ENCODE assay signal across 8 cellular contexts in the genomic region with DNA sequence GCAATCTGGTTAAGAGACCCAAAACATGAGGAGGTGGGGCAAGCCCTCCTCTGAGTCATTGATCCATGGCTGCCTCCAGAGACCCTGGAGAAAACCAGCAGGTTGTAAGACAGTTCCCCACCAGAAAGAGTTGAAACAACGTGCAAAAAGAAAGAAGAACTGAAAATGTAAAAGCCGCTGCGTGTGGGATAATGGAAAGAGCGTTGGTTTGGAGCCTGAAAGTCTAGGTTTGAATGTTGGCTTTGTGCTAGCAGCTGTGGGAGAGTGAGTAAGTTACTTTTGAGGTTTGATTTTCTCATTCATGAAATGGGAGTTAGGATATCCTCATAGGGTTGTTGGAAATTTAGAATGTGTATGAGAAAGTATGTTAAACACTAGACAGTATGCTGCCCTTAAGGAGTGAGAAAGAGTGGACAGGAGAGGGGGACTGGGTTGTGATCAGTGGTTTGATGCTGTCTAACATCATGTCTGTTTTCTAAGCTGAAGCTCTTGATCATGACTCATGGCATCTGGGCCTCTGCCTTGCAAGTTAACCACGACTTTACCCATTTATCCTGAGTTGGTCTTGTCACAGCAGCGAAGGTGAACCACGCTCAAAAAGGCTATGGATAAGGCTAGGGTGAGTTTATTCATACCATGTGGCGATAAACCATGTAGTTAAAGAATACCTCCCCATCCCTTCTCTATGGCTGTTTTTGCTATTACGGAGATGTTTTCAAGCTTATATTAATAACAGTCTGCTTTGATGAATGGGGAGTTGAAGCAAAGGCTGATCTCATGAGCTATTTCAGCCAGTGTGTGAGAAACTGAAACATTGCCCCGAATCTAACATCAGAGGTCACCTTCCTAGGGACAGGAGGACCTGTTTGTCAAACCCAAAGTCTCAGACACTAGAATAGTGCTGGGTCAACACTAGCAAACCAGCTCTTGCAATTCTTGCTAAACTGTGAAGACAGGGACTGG. TPM values are rescaled to one million over a fixed set of nuclear protein-coding genes. Genes with fewer than 3 reads are reported as not detected.
DNase-seq lines count a peak whose midpoint lies in the region; ATAC-seq and TF ChIP-seq lines count a peak whose summit lies in the region.

No MANE protein-coding gene starts in this region.

- no peaks in the 10 kb centered on the region for H3K36me3 Mint-ChIP-seq in naive thymus-derived CD8-positive, alpha-beta T cell

- TF ChIP-seq CTCF in GM13976 (IDR thresholded peaks at IDR 0.05; ENCODE audit: borderline replicate concordance, control extremely low read depth, extremely low read depth, insufficient read depth, missing control alignments), result no peak
- no peak for TF ChIP-seq CTCF in fibroblast of the aortic adventitia (IDR thresholded peaks at IDR 0.05; ENCODE audit: insufficient read depth, low read length)

- H3K27me3 Mint-ChIP-seq in naive thymus-derived CD8-positive, alpha-beta T cell, result peaks cover 3 to 30% (median 3%) of the 10 kb centered on the region in 5 donors

- POLR2A ChIA-PET in naive thymus-derived CD8-positive, alpha-beta T cell (lab: Charles Lee), result no interaction called here

- in situ Hi-C loops in GM13976 (cut with MboI; ENCODE audit: low sequenced_read_pairs, unreplicated experiment), result no loop called here

- peaks cover 0 to 5% (median 0%) of the 10 kb centered on the region in 4 donors for H3K4me1 Mint-ChIP-seq in naive thymus-derived CD8-positive, alpha-beta T cell

- DNase-seq in GM13976 (ENCODE audit: low spot score) (peak; percentile 57), fibroblast of the aortic adventitia (ENCODE audit: low read depth) (peak; percentile 37), AML-193 (lab: John Stamatoyannopoulos, UW) (no peak), HuH-7 (ENCODE audit: low spot score) (no peak)
- DNase-seq in naive thymus-derived CD8-positive, alpha-beta T cell, result no peak
- no peak for DNase-seq in activated naive CD4-positive, alpha-beta T cell treated with anti-CD3 and anti-CD28 coated beads, Interleukin-2, amount 50 U/mL, for 16 hours

- H3K9me3 Mint-ChIP-seq in naive thymus-derived CD8-positive, alpha-beta T cell, result peaks cover 0 to 2% (median 0%) of the 10 kb centered on the region in 9 donors

- no peak overlapping the region for H3K4me3 ChIP-seq in fibroblast of the aortic adventitia (ENCODE audit: low read depth, low read length)

- no peak overlapping the region for H3K27ac Mint-ChIP-seq in naive thymus-derived CD8-positive, alpha-beta T cell

- H3K4me3 Mint-ChIP-seq in naive thymus-derived CD8-positive, alpha-beta T cell, result no peak overlapping the region

- ATAC-seq in GM21423 (IDR thresholded peaks at IDR 0.05; ENCODE audit: unreplicated experiment) (peak; percentile 64), HG03571 (IDR thresholded peaks at IDR 0.05; ENCODE audit: unreplicated experiment) (peak; percentile 74)
- no peak for ATAC-seq in naive thymus-derived CD8-positive, alpha-beta T cell

RNA-seq across cellular contexts. Expression of gene ZNF366, which starts 41.3 kb away (rescaled TPM):
- not detected in 2 replicates for total RNA-seq in fibroblast of the aortic adventitia (ENCODE audit: low replicate concordance)
- total RNA-seq in naive thymus-derived CD8-positive, alpha-beta T cell, result not detected
- not detected for polyA plus RNA-seq in naive thymus-derived CD8-positive, alpha-beta T cell

Comparison
In these comparisons a context has a peak if more than half of its experiments do, and no peak if none do; other contexts are left out.
1. DNase-seq: peak in GM13976 (single experiment) and fibroblast of the aortic adventitia (single experiment); none in naive thymus-derived CD8-positive, alpha-beta T cell (0 of 10), AML-193 (0 of 2), HuH-7 (single experiment) and activated naive CD4-positive, alpha-beta T cell treated with anti-CD3 and anti-CD28 coated beads, Interleukin-2, amount 50 U/mL, for 16 hours (single experiment).
2. ATAC-seq: peak in GM21423 (single experiment) and HG03571 (single experiment); none in naive thymus-derived CD8-positive, alpha-beta T cell (0 of 2).